In genomic region chr12:62919827-62920226, GRCh38 we compare ENCODE assay signal across 9 cellular contexts. TPM values are rescaled to one million over a fixed set of nuclear protein-coding genes. Genes with fewer than 3 reads are reported as not detected.
DNase-seq lines count a peak whose midpoint lies in the region; ATAC-seq, FAIRE-seq and TF ChIP-seq lines count a peak whose summit lies in the region.
"Had no signal": no experiment of that assay in that cellular context is flagged by ENCODE, and none has a peak within 500 bp of the region (broad histone marks: within the 10 kb centered on the region; RNA-seq: fewer than 3 reads in every experiment).

No MANE protein-coding gene starts in this region.

- H3K27ac ChIP-seq in angular gyrus (ENCODE audit: low read depth, low read length), result peak overlapping the region; percentile 96

- DNase-seq in COR-L47 (lab: John Stamatoyannopoulos, UW) (peak; percentile 97), NCI-H1417 treated with DMSO at 0.1 percent for 48 hours (lab: John Stamatoyannopoulos, UW) (peak; percentile 58), kidney glomerular epithelial cell (lab: John Stamatoyannopoulos, UW) (peak; percentile 35), HuH-7.5 (ENCODE audit: low spot score) (no peak), GM12892 (ENCODE audit: insufficient read length) (no peak)
- no peak for DNase-seq in stimulated activated CD4-positive, alpha-beta T cell treated with anti-CD3 and anti-CD28 coated beads, Interleukin-2, amount 100 ng/mL, for 24 hours
- DNase-seq: activated T-cell treated with anti-CD3 and anti-CD28 coated beads, Interleukin-2, amount 50 U/mL, for 4 hours had no signal

- no peak for ATAC-seq in GM21528 (IDR thresholded peaks at IDR 0.05; ENCODE audit: low FRiP score, unreplicated experiment)
- ATAC-seq: activated T-cell treated with anti-CD3 and anti-CD28 coated beads, Interleukin-2, amount 50 U/mL, for 4 hours had no signal

- FAIRE-seq in GM12892 (lab: Jason Lieb, UNC), result no peak

- no peak for TF ChIP-seq POLR2A in GM12892 (IDR thresholded peaks at IDR 0.05; ENCODE audit: low read depth, low read length)

RNA-seq across cellular contexts. Expression of gene PPM1H, which starts 15.1 kb away (rescaled TPM):
- 0.19 TPM for polyA plus RNA-seq in GM12892 (2012; ENCODE audit: missing spikeins)

Comparison
In these comparisons a context has a peak if more than half of its experiments do, and no peak if none do; other contexts are left out.
1. DNase-seq: peak in COR-L47 (single experiment), NCI-H1417 treated with DMSO at 0.1 percent for 48 hours (single experiment) and kidney glomerular epithelial cell (single experiment); none in HuH-7.5 (single experiment), GM12892 (single experiment) and stimulated activated CD4-positive, alpha-beta T cell treated with anti-CD3 and anti-CD28 coated beads, Interleukin-2, amount 100 ng/mL, for 24 hours (0 of 2).